1 cellular context compared by ENCODE assay signal in the genomic region with DNA sequence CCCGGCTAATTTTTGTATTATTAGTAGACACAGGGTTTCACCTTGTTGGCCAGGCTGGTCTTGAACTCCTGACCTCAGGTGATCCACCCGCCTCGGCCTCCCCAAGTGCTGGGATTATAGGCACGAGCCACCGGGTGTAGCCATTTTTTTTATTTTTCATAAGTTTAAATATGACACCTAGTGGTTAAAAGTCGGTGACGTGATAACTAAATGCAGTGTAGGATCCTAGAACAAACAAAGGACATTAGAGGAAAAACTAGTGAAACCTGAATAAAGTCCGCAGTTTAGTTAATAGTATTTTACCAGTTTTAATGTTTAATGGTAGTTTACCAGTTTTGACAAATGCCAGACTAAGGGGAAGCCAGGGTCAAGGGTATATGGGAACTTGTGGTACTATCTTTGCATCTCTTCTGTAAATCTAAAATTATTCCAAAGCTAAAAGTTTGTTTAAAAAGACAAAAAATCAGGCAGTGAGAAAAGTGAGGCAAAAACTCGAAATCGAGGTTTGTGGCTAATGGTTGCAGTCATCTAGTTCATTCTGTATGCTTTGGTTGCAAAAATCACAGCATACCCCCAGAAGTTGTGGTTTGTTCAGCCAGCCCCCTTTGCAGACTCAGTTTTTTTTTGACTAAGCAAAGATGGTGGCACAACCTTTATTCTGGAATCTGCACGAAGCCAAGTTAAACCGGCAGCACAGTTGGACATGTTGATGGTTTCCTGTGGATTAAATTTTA.
TF ChIP-seq lines count a peak whose summit lies in the region.

No MANE protein-coding gene starts in this region.

TF ChIP-seq in liver, 16 proteins besides CTCF, POLR2A, EP300 and RAD21 (continued from another document):
- TF ChIP-seq NR2F2 (IDR thresholded peaks at IDR 0.05): no peak
- TF ChIP-seq SP1 (IDR thresholded peaks at IDR 0.05): no peak
- no peak for TF ChIP-seq YY1 (IDR thresholded peaks at IDR 0.05)
- TF ChIP-seq HNF4A (conservative IDR thresholded peaks at IDR 0.05): no peak
- TF ChIP-seq, protein P1, sequence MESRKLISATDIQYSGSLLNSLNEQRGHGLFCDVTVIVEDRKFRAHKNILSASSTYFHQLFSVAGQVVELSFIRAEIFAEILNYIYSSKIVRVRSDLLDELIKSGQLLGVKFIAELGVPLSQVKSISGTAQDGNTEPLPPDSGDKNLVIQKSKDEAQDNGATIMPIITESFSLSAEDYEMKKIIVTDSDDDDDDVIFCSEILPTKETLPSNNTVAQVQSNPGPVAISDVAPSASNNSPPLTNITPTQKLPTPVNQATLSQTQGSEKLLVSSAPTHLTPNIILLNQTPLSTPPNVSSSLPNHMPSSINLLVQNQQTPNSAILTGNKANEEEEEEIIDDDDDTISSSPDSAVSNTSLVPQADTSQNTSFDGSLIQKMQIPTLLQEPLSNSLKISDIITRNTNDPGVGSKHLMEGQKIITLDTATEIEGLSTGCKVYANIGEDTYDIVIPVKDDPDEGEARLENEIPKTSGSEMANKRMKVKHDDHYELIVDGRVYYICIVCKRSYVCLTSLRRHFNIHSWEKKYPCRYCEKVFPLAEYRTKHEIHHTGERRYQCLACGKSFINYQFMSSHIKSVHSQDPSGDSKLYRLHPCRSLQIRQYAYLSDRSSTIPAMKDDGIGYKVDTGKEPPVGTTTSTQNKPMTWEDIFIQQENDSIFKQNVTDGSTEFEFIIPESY (IDR thresholded peaks at IDR 0.05): no peak
- no peak for TF ChIP-seq EGR1 (IDR thresholded peaks at IDR 0.05; ENCODE audit: low read depth in 2 of 2)
TF ChIP-seq in liver: peak in this region for 0.
